9 cellular contexts compared by ENCODE assay signal in genomic region chr10:125720002-125720382, GRCh38. TPM values are rescaled to one million over a fixed set of nuclear protein-coding genes. Genes with fewer than 3 reads are reported as not detected.
DNase-seq lines count a peak whose midpoint lies in the region; ATAC-seq and TF ChIP-seq lines count a peak whose summit lies in the region.
"Had no signal": no experiment of that assay in that cellular context is flagged by ENCODE, and none has a peak within 500 bp of the region (broad histone marks: within the 10 kb centered on the region; RNA-seq: fewer than 3 reads in every experiment).

No MANE protein-coding gene starts in this region.

- H3K9me3 Mint-ChIP-seq in progenitor cell of endocrine pancreas (ENCODE audit: low read depth), result no peaks in the 10 kb centered on the region

- DNase-seq in RWPE1 (ENCODE audit: low spot score) (no peak), fibroblast of gingiva (ENCODE audit: low read depth) (peak; percentile 5), progenitor cell of endocrine pancreas (ENCODE audit: low spot score, unreplicated experiment) (no peak), COR-L47 (lab: John Stamatoyannopoulos, UW) (no peak), NCI-H187 treated with DMSO at 0.1 percent for 48 hours (lab: John Stamatoyannopoulos, UW) (no peak)

- H3K27ac ChIP-seq in RWPE1, result peak overlapping the region; percentile 92

- POLR2A ChIA-PET in RWPE1 (lab: Yijun Ruan, JAX; ENCODE audit: low non-redundant PET), result interaction anchor here (0.5 kb wide), 1 partner anchor 365 kb away, joined by 4 read pairs; no protein-coding TSS in a partner anchor

- H3K27me3 Mint-ChIP-seq in progenitor cell of endocrine pancreas, result no peaks in the 10 kb centered on the region

- CTCF ChIA-PET in RWPE1 (lab: Yijun Ruan, JAX), result interaction anchor here (0.6 kb wide), 1 partner anchor 21 kb away, joined by 4 read pairs; no protein-coding TSS in a partner anchor

- peak overlapping the region; percentile 99 for H3K27ac Mint-ChIP-seq in progenitor cell of endocrine pancreas

- peak overlapping the region; percentile 96 for H3K4me3 Mint-ChIP-seq in progenitor cell of endocrine pancreas (ENCODE audit: low read depth)

- peaks cover 10% of the 10 kb centered on the region for H3K4me1 Mint-ChIP-seq in progenitor cell of endocrine pancreas (ENCODE audit: low read depth)

- TF ChIP-seq CTCF in RWPE1 (conservative IDR thresholded peaks at IDR 0.05; ENCODE audit: low read depth) (no peak), progenitor cell of endocrine pancreas (IDR thresholded peaks at IDR 0.05; ENCODE audit: unreplicated experiment) (no peak)

- peak; percentile 3 for ATAC-seq in GM21723 (IDR thresholded peaks at IDR 0.05; ENCODE audit: unreplicated experiment)
- no peak for ATAC-seq in GM21423 (IDR thresholded peaks at IDR 0.05; ENCODE audit: unreplicated experiment)
- ATAC-seq in HG03025 (IDR thresholded peaks at IDR 0.05; ENCODE audit: low FRiP score, unreplicated experiment), result no peak

- H3K36me3 Mint-ChIP-seq in progenitor cell of endocrine pancreas (ENCODE audit: insufficient read depth), result peaks cover 18% of the 10 kb centered on the region

RNA-seq across cellular contexts. Expression of gene EDRF1, which starts 0.5 kb away (rescaled TPM):
- total RNA-seq in progenitor cell of endocrine pancreas, result 47.4 and 48.2 TPM in 2 replicates

RNA-seq across cellular contexts. Expression of gene TEX36, which starts 37.0 kb away (rescaled TPM):
- not detected in 2 replicates for total RNA-seq in progenitor cell of endocrine pancreas
- total RNA-seq: subcutaneous adipose tissue had no signal

RNA-seq across cellular contexts. Expression of gene MMP21, which starts 55.6 kb away (rescaled TPM):
- total RNA-seq in progenitor cell of endocrine pancreas, result not detected in 2 replicates
